ENCODE assay signal across 16 cellular contexts in the genomic region with DNA sequence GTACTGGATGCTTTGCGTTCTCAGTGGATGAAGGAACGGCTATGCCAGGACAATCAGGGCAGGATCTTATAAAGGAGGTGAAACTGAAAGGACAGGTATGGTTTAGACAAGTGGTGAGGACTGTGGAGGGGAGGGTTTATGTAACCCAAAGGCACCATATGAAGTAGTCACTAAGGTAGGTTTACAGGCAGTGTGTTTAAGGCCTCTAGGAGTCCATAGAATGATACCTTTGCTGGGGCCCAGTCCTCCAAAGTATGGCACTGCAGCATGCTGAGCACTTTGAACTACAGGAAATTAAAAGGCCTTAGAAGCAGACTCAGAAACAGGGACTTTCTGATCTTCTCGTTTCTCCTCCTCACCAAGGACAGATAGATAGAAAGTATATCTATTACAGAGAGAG.
A peak's percentile ranks its signal among the peaks of the same experiment; 100 is the strongest.
DNase-seq lines count a peak whose midpoint lies in the region; ATAC-seq and TF ChIP-seq lines count a peak whose summit lies in the region.
"Had no signal": no experiment of that assay in that cellular context is flagged by ENCODE, and none has a peak within 500 bp of the region (broad histone marks: within the 10 kb centered on the region; RNA-seq: fewer than 3 reads in every experiment).

No MANE protein-coding gene starts in this region.

- peak overlapping the region; percentile 90 for H2BK20ac ChIP-seq in H9 (ENCODE audit: low read depth, low read length, poor library complexity, severe bottlenecking)

- no peak overlapping the region for H3K9ac ChIP-seq in H9 (ENCODE audit: extremely low read depth, insufficient read length, low read length)

- no peak overlapping the region for H2BK5ac ChIP-seq in H9 (ENCODE audit: insufficient read length, low read length)

- POLR2A ChIA-PET in CD8-positive, alpha-beta T cell (lab: Charles Lee), result interaction anchor here (0.9 kb wide), 1 partner anchor 10 kb away, joined by 3 read pairs; no protein-coding TSS in a partner anchor
- POLR2A ChIA-PET in naive thymus-derived CD4-positive, alpha-beta T cell (lab: Charles Lee), result no interaction called here

- no peaks in the 10 kb centered on the region for H3K79me1 ChIP-seq in H9 (ENCODE audit: insufficient read depth, low read depth, low read length, poor library complexity, severe bottlenecking)

- H4K5ac ChIP-seq in H9 (ENCODE audit: insufficient read length, low read depth, low read length), result no peak overlapping the region

- no peak overlapping the region for H2BK15ac ChIP-seq in H9 (ENCODE audit: low read depth, low read length)

- H3K4me3 ChIP-seq in CD8-positive, alpha-beta T cell (ENCODE audit: low read depth, low read length), result no peak overlapping the region
- H3K4me3 ChIP-seq in naive thymus-derived CD4-positive, alpha-beta T cell (ENCODE audit: low read length), result no peak overlapping the region

- no peak overlapping the region for H3T11ph ChIP-seq in H9 (ENCODE audit: low read length)

- no peak overlapping the region for H3K23ac ChIP-seq in H9 (ENCODE audit: insufficient read length, low read depth, low read length)

- no peaks in the 10 kb centered on the region for H3K27me3 ChIP-seq in CD8-positive, alpha-beta T cell (ENCODE audit: insufficient read depth, low read length)
- no peaks in the 10 kb centered on the region for H3K27me3 ChIP-seq in H9 (ENCODE audit: insufficient read depth, low read length)
- H3K27me3 ChIP-seq in naive thymus-derived CD4-positive, alpha-beta T cell (ENCODE audit: control insufficient read depth in 2 of 2, insufficient read depth in 2 of 2, low read length in 2 of 2), result no peaks in the 10 kb centered on the region

- H2AK5ac ChIP-seq in H9 (ENCODE audit: insufficient read length, low read length), result peak overlapping the region; percentile 91

- ATAC-seq in CD8-positive, alpha-beta T cell, result no peak
- peak; percentile 24 for ATAC-seq in activated T-helper 17 cell treated with anti-CD3 and anti-CD28 coated beads, Interleukin-2, amount 50 U/mL, for 72 hours (replicated peaks)
- peak; percentile 32 for ATAC-seq in naive thymus-derived CD4-positive, alpha-beta T cell

- H3K4me1 ChIP-seq in CD8-positive, alpha-beta T cell (ENCODE audit: insufficient read depth, low read length), result no peaks in the 10 kb centered on the region
- H3K4me1 ChIP-seq in H9 (ENCODE audit: insufficient read depth, low read length), result peaks cover 19% of the 10 kb centered on the region
- H3K4me1 ChIP-seq in naive thymus-derived CD4-positive, alpha-beta T cell (ENCODE audit: control insufficient read depth in 2 of 2, insufficient read depth in 2 of 2, low read length in 2 of 2), result peaks cover 0 to 5% of the 10 kb centered on the region in 2 donors

- H3K36me3 ChIP-seq in CD8-positive, alpha-beta T cell (ENCODE audit: insufficient read depth, low read length), result no peaks in the 10 kb centered on the region
- H3K36me3 ChIP-seq in naive thymus-derived CD4-positive, alpha-beta T cell (ENCODE audit: control insufficient read depth in 2 of 3, insufficient read depth in 3 of 3, low read length in 3 of 3), result no peaks in the 10 kb centered on the region

- no peak overlapping the region for H4K91ac ChIP-seq in H9 (ENCODE audit: insufficient read length, low read depth, low read length)

- no peak overlapping the region for H3K4me3 Mint-ChIP-seq in CD8-positive, alpha-beta T cell
- H3K4me3 Mint-ChIP-seq in H9 (no peak overlapping the region), nephron progenitor cell (no peak overlapping the region)
- no peak overlapping the region for H3K4me3 Mint-ChIP-seq in activated T-helper 17 cell treated with anti-CD3 and anti-CD28 coated beads, Interleukin-2, amount 50 U/mL, for 72 hours
- H3K4me3 Mint-ChIP-seq in naive thymus-derived CD4-positive, alpha-beta T cell, result no peak overlapping the region
- H3K4me3 Mint-ChIP-seq: CD4-positive, alpha-beta T cell had no signal

- H2BK12ac ChIP-seq in H9 (ENCODE audit: insufficient read length, low read depth, low read length), result peak overlapping the region; percentile 74

- DNase-seq in CD8-positive, alpha-beta T cell, result no peak
- DNase-seq in H9, result no peak
- DNase-seq in naive thymus-derived CD4-positive, alpha-beta T cell, result no peak
- no peak for DNase-seq in nephron progenitor cell
- no peak for DNase-seq in NCI-H2227 treated with DMSO at 0.1 percent for 48 hours (lab: John Stamatoyannopoulos, UW)
- no peak for DNase-seq in NAMALWA (ENCODE audit: low spot score)
- DNase-seq: ACHN; CD4-positive, alpha-beta T cell; GF-D8; GOT3; IMR-90; NCI-H1436; NCI-H2081; NCI-H524 treated with DMSO at 0.1 percent for 48 hours; NK-92 treated with Interleukin-12 subunit alpha and Interleukin-12 subunit beta, amount 100 ng/mL, for 24 hours had no signal

- WGBS in H9 (ENCODE audit: extremely low coverage, insufficient read length, low lambda C conversion rate), result no CpG with 5 or more reads among the region's 3 CpGs

- no peaks in the 10 kb centered on the region for H3K23me2 ChIP-seq in H9 (ENCODE audit: insufficient read length, low read depth, low read length, poor library complexity, severe bottlenecking)

- no peak overlapping the region for H3K4me2 ChIP-seq in H9 (ENCODE audit: insufficient read depth, insufficient read length, low read length)

- CTCF ChIA-PET in CD8-positive, alpha-beta T cell (lab: Charles Lee), result no interaction called here
- CTCF ChIA-PET in naive thymus-derived CD4-positive, alpha-beta T cell (lab: Charles Lee), result interaction anchor here (0.5 kb wide), 1 partner anchor 1104 kb away, joined by 3 read pairs; no protein-coding TSS in a partner anchor

- no peak overlapping the region for H3K56ac ChIP-seq in H9 (ENCODE audit: insufficient read length, low read depth, low read length)

- H3K18ac ChIP-seq in H9 (ENCODE audit: insufficient read length, low read depth, low read length), result no peak overlapping the region

- H3K14ac ChIP-seq in H9 (ENCODE audit: insufficient read depth, low read length), result no peak overlapping the region

- H2BK120ac ChIP-seq in H9 (ENCODE audit: low read depth, low read length, poor library complexity, severe bottlenecking), result no peak overlapping the region

- no peaks in the 10 kb centered on the region for H4K20me1 ChIP-seq in H9 (ENCODE audit: control insufficient read depth, insufficient read depth, insufficient read length)

- H3K27ac Mint-ChIP-seq in CD8-positive, alpha-beta T cell, result peak overlapping the region; percentile 11
- peak overlapping the region; percentile 56 to 97 (median 95); a peak in 5 of 7 replicates for H3K27ac Mint-ChIP-seq in H9
- no peak overlapping the region for H3K27ac Mint-ChIP-seq in activated T-helper 17 cell treated with anti-CD3 and anti-CD28 coated beads, Interleukin-2, amount 50 U/mL, for 72 hours
- H3K27ac Mint-ChIP-seq in naive thymus-derived CD4-positive, alpha-beta T cell, result peak overlapping the region in 7 of 9 donors; percentile 3 to 35 (median 30)
- H3K27ac Mint-ChIP-seq in nephron progenitor cell, result no peak overlapping the region
- H3K27ac Mint-ChIP-seq: CD4-positive, alpha-beta T cell had no signal

- no peak overlapping the region for H4K8ac ChIP-seq in H9 (replicated peaks; ENCODE audit: insufficient read length, low read depth, low read length)

- intact Hi-C loops in CD8-positive, alpha-beta T cell (cut with DNase I, micrococcal nuclease), result no loop called here
- intact Hi-C loops in naive thymus-derived CD4-positive, alpha-beta T cell (cut with micrococcal nuclease), result no loop called here

- no peak for TF ChIP-seq CTCF in CD8-positive, alpha-beta T cell (IDR thresholded peaks at IDR 0.05)
- no peak for TF ChIP-seq CTCF in H9 (conservative IDR thresholded peaks at IDR 0.05)
- no peak for TF ChIP-seq CTCF in nephron progenitor cell (IDR thresholded peaks at IDR 0.05)

- no peak overlapping the region for H3K27ac ChIP-seq in CD8-positive, alpha-beta T cell (ENCODE audit: low read depth, low read length)
- H3K27ac ChIP-seq in H9 (ENCODE audit: insufficient read length, low read depth, low read length), result no peak overlapping the region
- no peak overlapping the region for H3K27ac ChIP-seq in naive thymus-derived CD4-positive, alpha-beta T cell (ENCODE audit: low read depth, low read length)

- H3K4me1 Mint-ChIP-seq in CD8-positive, alpha-beta T cell (ENCODE audit: low read depth), result peaks cover 12% of the 10 kb centered on the region
- H3K4me1 Mint-ChIP-seq in H9 (peaks cover 53 to 56% of the 10 kb centered on the region in 2 experiments), nephron progenitor cell (peaks cover 27% of the 10 kb centered on the region)
- H3K4me1 Mint-ChIP-seq in activated T-helper 17 cell treated with anti-CD3 and anti-CD28 coated beads, Interleukin-2, amount 50 U/mL, for 72 hours, result peaks cover 17% of the 10 kb centered on the region
- H3K4me1 Mint-ChIP-seq in naive thymus-derived CD4-positive, alpha-beta T cell, result peaks cover 2 to 24% (median 16%) of the 10 kb centered on the region in 7 donors

- no peaks in the 10 kb centered on the region for H3K36me3 Mint-ChIP-seq in CD8-positive, alpha-beta T cell
- H3K36me3 Mint-ChIP-seq in H9 (ENCODE audit: insufficient read depth in 1 of 3, low read depth in 3 of 3), result peaks cover 0 to 12% (median 0%) of the 10 kb centered on the region in 3 experiments; a peak in 4 of 7 replicates
- H3K36me3 Mint-ChIP-seq in activated T-helper 17 cell treated with anti-CD3 and anti-CD28 coated beads, Interleukin-2, amount 50 U/mL, for 72 hours (ENCODE audit: low read depth), result no peaks in the 10 kb centered on the region
- no peaks in the 10 kb centered on the region for H3K36me3 Mint-ChIP-seq in naive thymus-derived CD4-positive, alpha-beta T cell
- H3K36me3 Mint-ChIP-seq in nephron progenitor cell (ENCODE audit: low read depth), result peaks cover 10% of the 10 kb centered on the region

- no peaks in the 10 kb centered on the region for H3K79me2 ChIP-seq in H9 (ENCODE audit: insufficient read depth, low read length)

- peak overlapping the region; percentile 48 for H2AFZ ChIP-seq in H9 (ENCODE audit: low read length)

- H3K9me3 Mint-ChIP-seq in CD8-positive, alpha-beta T cell, result no peaks in the 10 kb centered on the region
- no peaks in the 10 kb centered on the region; a peak in 1 of 5 replicates for H3K9me3 Mint-ChIP-seq in H9
- H3K9me3 Mint-ChIP-seq in activated T-helper 17 cell treated with anti-CD3 and anti-CD28 coated beads, Interleukin-2, amount 50 U/mL, for 72 hours, result no peaks in the 10 kb centered on the region
- no peaks in the 10 kb centered on the region for H3K9me3 Mint-ChIP-seq in naive thymus-derived CD4-positive, alpha-beta T cell
- peaks cover 5% of the 10 kb centered on the region for H3K9me3 Mint-ChIP-seq in nephron progenitor cell
- H3K9me3 Mint-ChIP-seq: CD4-positive, alpha-beta T cell had no signal

- no peak overlapping the region for H3K4ac ChIP-seq in H9 (ENCODE audit: low read depth, low read length)

- H3K27me3 Mint-ChIP-seq in CD8-positive, alpha-beta T cell (ENCODE audit: low read depth), result no peaks in the 10 kb centered on the region
- H3K27me3 Mint-ChIP-seq in H9 (ENCODE audit: low read depth) (peaks cover 2% of the 10 kb centered on the region), nephron progenitor cell (ENCODE audit: low read depth, poor library complexity) (peaks cover 6% of the 10 kb centered on the region)
- no peaks in the 10 kb centered on the region for H3K27me3 Mint-ChIP-seq in activated T-helper 17 cell treated with anti-CD3 and anti-CD28 coated beads, Interleukin-2, amount 50 U/mL, for 72 hours
- H3K27me3 Mint-ChIP-seq in naive thymus-derived CD4-positive, alpha-beta T cell, result no peaks in the 10 kb centered on the region
- H3K27me3 Mint-ChIP-seq: CD4-positive, alpha-beta T cell had no signal

- H3K9me3 ChIP-seq in CD8-positive, alpha-beta T cell (ENCODE audit: low read length), result no peaks in the 10 kb centered on the region
- H3K9me3 ChIP-seq in H9 (ENCODE audit: control insufficient read depth, low read depth, low read length), result no peaks in the 10 kb centered on the region
- H3K9me3 ChIP-seq in naive thymus-derived CD4-positive, alpha-beta T cell (ENCODE audit: control insufficient read depth in 2 of 3, low read length in 3 of 3), result no peaks in the 10 kb centered on the region

Comparison
In these comparisons a context has a peak if more than half of its experiments do, and no peak if none do; other contexts are left out.
1. H3K27ac Mint-ChIP-seq: peak in CD8-positive, alpha-beta T cell (single experiment), H9 (3 of 3) and naive thymus-derived CD4-positive, alpha-beta T cell (7 of 9); none in activated T-helper 17 cell treated with anti-CD3 and anti-CD28 coated beads, Interleukin-2, amount 50 U/mL, for 72 hours (single experiment) and nephron progenitor cell (single experiment).